ENCODE assay signal across 23 cellular contexts in the genomic region with DNA sequence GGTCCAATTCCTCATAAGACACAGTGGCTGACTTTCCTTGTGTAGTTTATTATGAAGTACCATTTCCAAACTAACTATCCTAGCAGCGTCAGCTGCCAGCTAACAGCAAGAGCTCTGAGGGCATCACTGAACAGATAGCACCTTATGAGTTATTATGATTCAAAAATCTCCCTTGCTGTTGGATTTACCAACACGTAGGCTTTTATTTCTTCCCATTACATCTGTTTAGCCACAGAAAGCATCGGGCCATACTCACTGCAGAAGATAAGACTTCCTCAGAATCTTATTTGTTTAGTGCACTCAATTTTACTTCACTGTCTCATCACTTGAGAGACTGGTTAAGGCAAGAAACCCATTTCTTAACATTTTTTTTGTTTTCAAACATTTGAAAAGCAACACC. TPM values are rescaled to one million over a fixed set of nuclear protein-coding genes. Genes with fewer than 3 reads are reported as not detected.
A peak's percentile ranks its signal among the peaks of the same experiment; 100 is the strongest.
DNase-seq lines count a peak whose midpoint lies in the region; ATAC-seq, FAIRE-seq and TF ChIP-seq lines count a peak whose summit lies in the region.
"Had no signal": no experiment of that assay in that cellular context is flagged by ENCODE, and none has a peak within 500 bp of the region (broad histone marks: within the 10 kb centered on the region; RNA-seq: fewer than 3 reads in every experiment).

No MANE protein-coding gene starts in this region.

- H3K27ac Mint-ChIP-seq in CD8-positive, alpha-beta T cell: peak overlapping the region; percentile 60
- H3K27ac Mint-ChIP-seq in activated naive CD8-positive, alpha-beta T cell treated with anti-CD3 and anti-CD28 coated beads, Interleukin-2, amount 50 U/mL, for 24 hours: peak overlapping the region; percentile 89
- H3K27ac Mint-ChIP-seq: activated B cell treated with CpG ODN at 0.5 μM for 24 hours; CD14-positive monocyte; stimulated activated effector memory CD8-positive, alpha-beta T cell treated with anti-CD3 and anti-CD28 coated beads, Interleukin-12 subunit alpha, Interleukin-12 subunit beta, amount 100 ng/mL, for 72 hours had no signal

- H3K9me3 ChIP-seq in A549: no peaks in the 10 kb centered on the region
- no peaks in the 10 kb centered on the region for H3K9me3 ChIP-seq in CD8-positive, alpha-beta T cell (ENCODE audit: low read length)
- H3K9me3 ChIP-seq: heart left ventricle, spleen, thoracic aorta had no signal

- no peak overlapping the region for H3K4me3 Mint-ChIP-seq in CD8-positive, alpha-beta T cell
- peak overlapping the region; percentile 56 for H3K4me3 Mint-ChIP-seq in activated naive CD8-positive, alpha-beta T cell treated with anti-CD3 and anti-CD28 coated beads, Interleukin-2, amount 50 U/mL, for 24 hours
- H3K4me3 Mint-ChIP-seq: activated B cell treated with CpG ODN at 0.5 μM for 24 hours; CD14-positive monocyte; stimulated activated effector memory CD8-positive, alpha-beta T cell treated with anti-CD3 and anti-CD28 coated beads, Interleukin-12 subunit alpha, Interleukin-12 subunit beta, amount 100 ng/mL, for 72 hours had no signal

- no peak overlapping the region for H3K23ac ChIP-seq in mesendoderm (ENCODE audit: low read length)

- no peak for TF ChIP-seq CTCF in A549 (IDR thresholded peaks at IDR 0.05)
- no peak for TF ChIP-seq CTCF in CD8-positive, alpha-beta T cell (IDR thresholded peaks at IDR 0.05)

- H4K8ac ChIP-seq in mesendoderm (ENCODE audit: low read depth, low read length): no peak overlapping the region

- no peaks in the 10 kb centered on the region for H3K79me2 ChIP-seq in mesendoderm (ENCODE audit: control insufficient read depth, insufficient read depth, low read length)

- CTCF ChIA-PET in A549 (lab: Yijun Ruan, JAX): interaction anchor here (1.0 to 1.6 kb wide), 3 partner anchors 16 to 346 kb away, joined by 3 to 8 read pairs (median 3); a partner anchor contains a TSS
- CTCF ChIA-PET in CD8-positive, alpha-beta T cell (lab: Charles Lee): no interaction called here

- no peak for DNase-seq in A549 (ENCODE audit: low read depth in 1 of 2, low spot score in 1 of 2)
- DNase-seq in CD8-positive, alpha-beta T cell: no peak
- DNase-seq in activated naive CD8-positive, alpha-beta T cell treated with anti-CD3 and anti-CD28 coated beads, Interleukin-2, amount 50 U/mL, for 24 hours: no peak
- no peak for DNase-seq in mesendoderm
- no peak for DNase-seq in NCI-H2081 treated with DMSO at 0.1 percent for 48 hours (lab: John Stamatoyannopoulos, UW)
- no peak for DNase-seq in HPDE6-E6E7 (ENCODE audit: extremely low spot score)
- DNase-seq: activated B cell treated with CpG ODN at 0.5 μM for 24 hours; activated T-cell treated with anti-CD3 and anti-CD28 coated beads, Interleukin-2, amount 50 U/mL, for 4 hours; heart left ventricle; left cardiac atrium; NCI-H1417 treated with DMSO at 0.1 percent for 48 hours; NCI-H446; occipital lobe; retina; Right ventricle myocardium superior; spleen; stimulated activated CD4-positive, alpha-beta T cell treated with anti-CD3 and anti-CD28 coated beads, Interleukin-2, amount 100 ng/mL, for 48 hours; T-helper 9 cell had no signal

- H3K27me3 ChIP-seq in CD8-positive, alpha-beta T cell (ENCODE audit: insufficient read depth, low read length): no peaks in the 10 kb centered on the region
- H3K27me3 ChIP-seq in mesendoderm (ENCODE audit: insufficient read depth, low read length, poor library complexity): no peaks in the 10 kb centered on the region
- H3K27me3 ChIP-seq: spleen had no signal

- H3K18ac ChIP-seq in mesendoderm (ENCODE audit: low read length): no peak overlapping the region

- no peak overlapping the region for H3K56ac ChIP-seq in mesendoderm (ENCODE audit: low read length)

- H2BK15ac ChIP-seq in mesendoderm (replicated peaks; ENCODE audit: low read depth): no peak overlapping the region

- intact Hi-C loops in CD8-positive, alpha-beta T cell (cut with DNase I, micrococcal nuclease): no loop called here

- ATAC-seq in A549 (no peak), GM18517 (IDR thresholded peaks at IDR 0.05; ENCODE audit: unreplicated experiment) (no peak)
- no peak for ATAC-seq in CD8-positive, alpha-beta T cell
- ATAC-seq in activated naive CD8-positive, alpha-beta T cell treated with anti-CD3 and anti-CD28 coated beads, Interleukin-2, amount 50 U/mL, for 24 hours: peak; percentile 4

- POLR2A ChIA-PET in A549 (lab: Yijun Ruan, JAX): no interaction called here
- POLR2A ChIA-PET in CD8-positive, alpha-beta T cell (lab: Charles Lee): no interaction called here

- no peak overlapping the region for H3K9ac ChIP-seq in mesendoderm (ENCODE audit: low read length)

- WGBS in A549 (ENCODE audit: missing lambda C conversion rate): 90% methylated on average over 3 of the region's 3 CpGs
- WGBS in mesendoderm (ENCODE audit: extremely low coverage, insufficient coverage, low lambda C conversion rate): no CpG with 5 or more reads among the region's 3 CpGs

- no peak overlapping the region for H3K4ac ChIP-seq in mesendoderm (ENCODE audit: low read depth, low read length)

- peak overlapping the region; percentile 28 for H2BK120ac ChIP-seq in mesendoderm (ENCODE audit: low read depth, low read length)

- no peaks in the 10 kb centered on the region for H3K79me1 ChIP-seq in mesendoderm (ENCODE audit: low read length)

- peaks cover 74% of the 10 kb centered on the region for H3K4me1 ChIP-seq in A549
- peaks cover 31% of the 10 kb centered on the region for H3K4me1 ChIP-seq in CD8-positive, alpha-beta T cell (ENCODE audit: insufficient read depth, low read length)
- H3K4me1 ChIP-seq in mesendoderm (ENCODE audit: control insufficient read depth, low read depth, low read length): no peaks in the 10 kb centered on the region
- H3K4me1 ChIP-seq: heart left ventricle had no signal

- H2BK5ac ChIP-seq in mesendoderm (ENCODE audit: low read length): no peak overlapping the region

- peaks cover 18% of the 10 kb centered on the region for H3K27me3 Mint-ChIP-seq in CD8-positive, alpha-beta T cell (ENCODE audit: low read depth)
- H3K27me3 Mint-ChIP-seq in activated naive CD8-positive, alpha-beta T cell treated with anti-CD3 and anti-CD28 coated beads, Interleukin-2, amount 50 U/mL, for 24 hours: peaks cover 5% of the 10 kb centered on the region

- H3K27ac ChIP-seq in A549: peak overlapping the region; percentile 73 to 74
- no peak overlapping the region for H3K27ac ChIP-seq in CD8-positive, alpha-beta T cell (ENCODE audit: low read depth, low read length)
- H3K27ac ChIP-seq in mesendoderm (ENCODE audit: low read depth, low read length): no peak overlapping the region
- H3K27ac ChIP-seq: heart left ventricle, spleen, thoracic aorta had no signal

- no peaks in the 10 kb centered on the region for H3K36me3 ChIP-seq in CD8-positive, alpha-beta T cell (ENCODE audit: insufficient read depth, low read length)
- no peaks in the 10 kb centered on the region for H3K36me3 ChIP-seq in mesendoderm (ENCODE audit: control insufficient read depth, insufficient read depth, low read length)
- H3K36me3 ChIP-seq: heart left ventricle, spleen, thoracic aorta had no signal

- TF ChIP-seq RAD21 in A549 (conservative IDR thresholded peaks at IDR 0.05 in 1 of 2, IDR thresholded peaks at IDR 0.05 in 1 of 2): no peak

- no peaks in the 10 kb centered on the region for H3K9me3 Mint-ChIP-seq in CD8-positive, alpha-beta T cell
- no peaks in the 10 kb centered on the region for H3K9me3 Mint-ChIP-seq in activated naive CD8-positive, alpha-beta T cell treated with anti-CD3 and anti-CD28 coated beads, Interleukin-2, amount 50 U/mL, for 24 hours
- H3K9me3 Mint-ChIP-seq: activated B cell treated with CpG ODN at 0.5 μM for 24 hours; activated T-cell treated with anti-CD3 and anti-CD28 coated beads, Interleukin-2, amount 50 U/mL, for 4 hours; stimulated activated effector memory CD8-positive, alpha-beta T cell treated with anti-CD3 and anti-CD28 coated beads, Interleukin-12 subunit alpha, Interleukin-12 subunit beta, amount 100 ng/mL, for 72 hours had no signal

- H4K5ac ChIP-seq in mesendoderm (ENCODE audit: low read length): no peak overlapping the region

- H3K4me1 Mint-ChIP-seq in CD8-positive, alpha-beta T cell (ENCODE audit: low read depth): peaks cover 24% of the 10 kb centered on the region
- H3K4me1 Mint-ChIP-seq in activated naive CD8-positive, alpha-beta T cell treated with anti-CD3 and anti-CD28 coated beads, Interleukin-2, amount 50 U/mL, for 24 hours: peaks cover 37% of the 10 kb centered on the region
- H3K4me1 Mint-ChIP-seq: activated B cell treated with CpG ODN at 0.5 μM for 24 hours; stimulated activated effector memory CD8-positive, alpha-beta T cell treated with anti-CD3 and anti-CD28 coated beads, Interleukin-12 subunit alpha, Interleukin-12 subunit beta, amount 100 ng/mL, for 72 hours had no signal

- TF ChIP-seq POLR2A in A549 (IDR thresholded peaks at IDR 0.05; ENCODE audit: low read length): no peak

- H3K4me3 ChIP-seq in A549: no peak overlapping the region; the same call in 2 of the 3 replicates
- H3K4me3 ChIP-seq in CD8-positive, alpha-beta T cell (ENCODE audit: low read depth, low read length): no peak overlapping the region
- H3K4me3 ChIP-seq in mesendoderm (ENCODE audit: low read length): no peak overlapping the region
- H3K4me3 ChIP-seq: heart left ventricle, spleen, thoracic aorta had no signal

- H3K4me2 ChIP-seq in A549: peak overlapping the region; percentile 71
- no peak overlapping the region for H3K4me2 ChIP-seq in mesendoderm (ENCODE audit: low read length)

- no peak for FAIRE-seq in A549 (lab: Jason Lieb, UNC)

- no peak for TF ChIP-seq EP300 in A549 (IDR thresholded peaks at IDR 0.05)

- H2AK5ac ChIP-seq in mesendoderm (ENCODE audit: low read length): no peak overlapping the region

- no peaks in the 10 kb centered on the region for H3K36me3 Mint-ChIP-seq in CD8-positive, alpha-beta T cell
- H3K36me3 Mint-ChIP-seq in activated naive CD8-positive, alpha-beta T cell treated with anti-CD3 and anti-CD28 coated beads, Interleukin-2, amount 50 U/mL, for 24 hours (ENCODE audit: low read depth): no peaks in the 10 kb centered on the region
- H3K36me3 Mint-ChIP-seq: CD14-positive monocyte; naive thymus-derived CD8-positive, alpha-beta T cell; stimulated activated effector memory CD8-positive, alpha-beta T cell treated with anti-CD3 and anti-CD28 coated beads, Interleukin-12 subunit alpha, Interleukin-12 subunit beta, amount 100 ng/mL, for 72 hours had no signal

TF ChIP-seq in A549, 52 proteins besides CTCF, POLR2A, EP300 and RAD21 (continues in another document):
- TF ChIP-seq ZC3H11A (IDR thresholded peaks at IDR 0.05): no peak
- TF ChIP-seq KDM1A (IDR thresholded peaks at IDR 0.05; ENCODE audit: low read depth): no peak
- TF ChIP-seq GATA3 (IDR thresholded peaks at IDR 0.05; ENCODE audit: borderline replicate concordance): no peak

RNA-seq across cellular contexts. Expression of a gene that starts 16.2 kb away (rescaled TPM):
- 97.0 and 142 TPM in 2 replicates for polyA plus RNA-seq in A549 (2011; rRNA removed)
- polyA plus RNA-seq in A549 (2012; cell fraction: cytosol; rRNA removed): 32.0 and 37.0 TPM in 2 replicates
- 36.3 and 48.3 TPM in 2 replicates for polyA plus RNA-seq in A549 (2012; cell fraction: nucleus; rRNA removed)
- polyA plus RNA-seq in A549 (2017; fragmentation: RNase III; extraction: RNeasy Plus Mini Kit Qiagen cat#74134 plus additional on column Dnase treatment): 33.7 to 48.0 TPM (median 33.9 TPM) in 3 replicates
- polyA minus RNA-seq in A549 (2011; rRNA and poly(A)+ RNA removed): 76.6 and 88.4 TPM in 2 replicates
- not detected for total RNA-seq in CD8-positive, alpha-beta T cell
- polyA plus RNA-seq in mesendoderm (2013, experiment 1 of 2): 3.8 TPM
- 3.5 TPM for polyA plus RNA-seq in mesendoderm (2013, experiment 2 of 2)
- total RNA-seq: activated B cell treated with CpG ODN at 0.5 μM for 24 hours; naive thymus-derived CD8-positive, alpha-beta T cell; Right ventricle myocardium superior had no signal
- polyA plus RNA-seq: CD14-positive monocyte; naive thymus-derived CD8-positive, alpha-beta T cell had no signal

Comparison
In these comparisons a context has a peak if more than half of its experiments do, and no peak if none do; other contexts are left out.
1. H3K27ac ChIP-seq: peak in A549 (2 of 2); none in CD8-positive, alpha-beta T cell (single experiment) and mesendoderm (single experiment).